ENCODE assay signal across 7 cellular contexts in genomic region chr10:69037489-69037888, GRCh38. TPM values are rescaled to one million over a fixed set of nuclear protein-coding genes. Genes with fewer than 3 reads are reported as not detected.
"Had no signal": no experiment of that assay in that cellular context is flagged by ENCODE, and none has a peak within 500 bp of the region (broad histone marks: within the 10 kb centered on the region; RNA-seq: fewer than 3 reads in every experiment).

No MANE protein-coding gene starts in this region.

- H3K9me3 Mint-ChIP-seq: GM23338 had no signal

- DNase-seq: H9, HCEC 1CT, IMR-90 had no signal

- H3K4me3 Mint-ChIP-seq: GM23338, H9 had no signal

- H3K4me2 ChIP-seq: GM23338 had no signal

- ATAC-seq: GM23338, K562 had no signal

- H3K4me3 ChIP-seq: GM23338, K562 had no signal

- H3K27ac Mint-ChIP-seq: GM23338 had no signal

- H3K4me1 Mint-ChIP-seq: GM23338, H9 had no signal

- FAIRE-seq: H1, H54, K562 had no signal

RNA-seq across cellular contexts. Expression of gene SRGN, which starts 50.4 kb away (rescaled TPM):
- total RNA-seq: GM23338, H1, H9 had no signal
- polyA plus RNA-seq: GM23338 had no signal
